Comparison of ENCODE assay signal across 8 cellular contexts in the genomic region with DNA sequence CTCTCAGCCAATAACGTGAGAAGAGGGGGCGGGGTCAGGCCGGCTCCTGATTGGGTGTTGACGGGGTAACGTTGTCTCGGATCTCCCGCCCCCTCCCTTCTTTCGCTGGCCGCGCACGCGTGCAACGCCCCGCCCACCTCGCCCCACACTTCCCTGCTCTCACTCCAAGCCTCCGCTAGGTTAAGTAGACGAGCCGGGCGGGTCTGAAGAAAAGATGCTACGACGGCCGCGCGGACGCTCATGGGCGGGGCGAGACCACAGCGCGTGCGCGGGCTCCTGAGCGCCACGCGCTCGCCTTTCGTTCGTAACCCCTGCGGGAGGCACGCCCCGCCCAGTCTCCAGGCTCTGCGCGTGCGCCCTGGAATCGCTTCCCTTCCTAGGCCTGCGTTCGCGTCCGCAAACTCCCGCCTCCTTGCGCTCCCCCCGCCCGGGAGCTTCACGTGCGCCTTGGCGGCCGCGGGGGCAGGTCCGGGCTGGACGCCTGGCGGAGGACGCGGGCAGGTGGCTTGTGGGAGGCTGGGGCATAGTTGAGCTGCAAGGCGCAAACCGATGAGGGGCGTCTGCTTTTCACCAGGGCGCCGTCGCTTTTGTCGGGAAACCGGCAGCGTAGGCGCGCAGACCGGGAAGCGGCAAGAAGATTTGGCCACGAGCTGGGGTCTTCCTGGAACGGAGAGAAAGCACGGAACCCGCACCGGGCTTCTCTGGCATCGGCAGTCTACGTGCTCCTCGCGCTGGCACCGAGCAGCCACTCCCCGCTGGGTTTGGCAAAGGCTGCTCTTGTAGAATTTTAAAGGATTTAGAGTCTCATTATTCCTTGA. TPM values are rescaled to one million over a fixed set of nuclear protein-coding genes. Genes with fewer than 3 reads are reported as not detected.
A peak's percentile ranks its signal among the peaks of the same experiment; 100 is the strongest.
DNase-seq lines count a peak whose midpoint lies in the region; ATAC-seq and TF ChIP-seq lines count a peak whose summit lies in the region.

No MANE protein-coding gene starts in this region.

- H3K27me3 Mint-ChIP-seq in T-cell = no peaks in the 10 kb centered on the region

- H3K4me1 ChIP-seq in heart right ventricle (peaks cover 0 to 43% (median 35%) of the 10 kb centered on the region in 9 donors), upper lobe of left lung (peaks cover 11 to 33% (median 23%) of the 10 kb centered on the region in 4 donors)

- H3K36me3 ChIP-seq in heart right ventricle (peaks cover 0 to 8% (median 0%) of the 10 kb centered on the region in 9 donors), upper lobe of left lung (no peaks in the 10 kb centered on the region)

- no peaks in the 10 kb centered on the region for H3K9me3 Mint-ChIP-seq in T-cell

- H3K4me1 Mint-ChIP-seq in T-cell = peaks cover 37 to 47% (median 39%) of the 10 kb centered on the region in 3 donors

- peak; percentile 7 for TF ChIP-seq CTCF in GM13977 (IDR thresholded peaks at IDR 0.05; ENCODE audit: extremely low read depth, insufficient read depth, missing control alignments)
- peak in 6 of 9 donors; percentile 10 to 44 (median 26) for TF ChIP-seq CTCF in heart right ventricle (IDR thresholded peaks at IDR 0.05)
- TF ChIP-seq CTCF in upper lobe of left lung (IDR thresholded peaks at IDR 0.05) = peak in 5 of 6 experiments; percentile 35 to 82 (median 63)

- H3K9me3 ChIP-seq in heart right ventricle = no peaks in the 10 kb centered on the region
- H3K9me3 ChIP-seq in upper lobe of left lung = no peaks in the 10 kb centered on the region

- H3K27me3 ChIP-seq in heart right ventricle (no peaks in the 10 kb centered on the region), upper lobe of left lung (no peaks in the 10 kb centered on the region)

- POLR2A ChIA-PET in T-cell (lab: Charles Lee) = interaction anchor here in 1 of 2 donors (1.0 kb wide), 2 partner anchors 805 to 806 kb away, joined by 3 read pairs; no protein-coding TSS in a partner anchor

- H3K27ac ChIP-seq in heart right ventricle = peak overlapping the region; percentile 60 to 97 (median 94)
- peak overlapping the region; percentile 89 to 96 (median 94) for H3K27ac ChIP-seq in upper lobe of left lung

- peak overlapping the region; percentile 81 to 86 (median 86) for H3K4me3 Mint-ChIP-seq in T-cell

- in situ Hi-C loops in GM13977 (cut with MboI; ENCODE audit: low pct_unique_long_range_greater_than_20kb, low sequenced_read_pairs, unreplicated experiment) = no loop called here

- CTCF ChIA-PET in T-cell (lab: Charles Lee) = interaction anchor here in 1 of 2 donors (1.0 kb wide), 1 partner anchor 526 kb away, joined by 6 read pairs; no protein-coding TSS in a partner anchor

- WGBS in heart right ventricle, 2 donors = 0% methylated on average over 79 to 86 of the region's 86 CpGs
- 0 to 1% methylated on average over 8 to 52 of the region's 86 CpGs for WGBS in upper lobe of left lung, 2 donors

- intact Hi-C loops in heart right ventricle (cut with DNase I) = loop anchor here in 5 of 10 donors (1.0 to 10.0 kb wide), 8 partner anchors 69 to 807 kb away; partner anchors contain the start of genes C4orf33 (in 2 of the 5), SCLT1 (in 2 of the 5) and LARP1B (in 1 of the 5)
- intact Hi-C loops in posterior cingulate gyrus (cut with DNase I) = loop anchor here (5.0 kb wide), 3 partner anchors 99 to 804 kb away; partner anchors contain the start of gene SCLT1

- peak in 3 of 4 donors; percentile 26 to 45 (median 27) for TF ChIP-seq EP300 in upper lobe of left lung (IDR thresholded peaks at IDR 0.05)

- peak; percentile 98 for DNase-seq in GM13977 (ENCODE audit: low spot score)
- peak; percentile 98 for DNase-seq in NCI-H146 (lab: John Stamatoyannopoulos, UW)
- peak; percentile 98 to 100 (median 100) for DNase-seq in T-cell
- DNase-seq in amniotic epithelial cell (ENCODE audit: low read depth) = peak; percentile 98
- DNase-seq in heart right ventricle = peak; percentile 99 to 100
- peak; percentile 96 to 99 (median 98) for DNase-seq in posterior cingulate gyrus
- peak; percentile 98 to 100 for DNase-seq in upper lobe of left lung

- H3K27ac Mint-ChIP-seq in T-cell = peak overlapping the region; percentile 86 to 94

- ATAC-seq in HG02870 (IDR thresholded peaks at IDR 0.05; ENCODE audit: unreplicated experiment) = peak; percentile 77
- ATAC-seq in T-cell (replicated peaks in 1 of 4) = peak; percentile 80 to 91 (median 88)
- peak; percentile 93 to 98 (median 96) for ATAC-seq in heart right ventricle
- ATAC-seq in upper lobe of left lung (ENCODE audit: low FRiP score in 2 of 2) = peak; percentile 95 to 99

- peak in 3 of 4 donors; percentile 32 to 83 (median 50) for TF ChIP-seq POLR2A in upper lobe of left lung (IDR thresholded peaks at IDR 0.05)

- H3K4me3 ChIP-seq in heart right ventricle (peak overlapping the region; percentile 67 to 93 (median 79)), upper lobe of left lung (peak overlapping the region; percentile 63 to 93 (median 88))

- peaks cover 6% of the 10 kb centered on the region for H3K36me3 Mint-ChIP-seq in T-cell

RNA-seq across cellular contexts. Expression of gene PGRMC2, which starts 0.5 kb away (rescaled TPM):
- 10 to 100 TPM; 29.5 to 64.2 (median 35.4) TPM for total RNA-seq in T-cell
- total RNA-seq in heart right ventricle = 10 to 100 TPM; 47.8 to 78.9 (median 71.5) TPM
- polyA plus RNA-seq in heart right ventricle = 10 to 100 TPM; 26.0 to 48.9 TPM
- 10 to 100 TPM in 4 of 6 donors, 1 to 10 TPM in 2; 6.3 to 56.0 (median 36.5) TPM for total RNA-seq in upper lobe of left lung

Comparison
In these comparisons a context has a peak if more than half of its experiments do, and no peak if none do; other contexts are left out.
1. Peak in every context shown above with its lines: DNase-seq, ATAC-seq, H3K4me3 ChIP-seq and H3K27ac ChIP-seq.
2. CTCF ChIP-seq: peak in every context shown above with its lines; median percentile 63 in upper lobe of left lung; 26 in heart right ventricle; 7 in GM13977.